8 cellular contexts compared by ENCODE assay signal in genomic region chr2:187566712-187567111, GRCh38.
"Had no signal": no experiment of that assay in that cellular context is flagged by ENCODE, and none has a peak within 500 bp of the region (broad histone marks: within the 10 kb centered on the region; RNA-seq: fewer than 3 reads in every experiment).

No MANE protein-coding gene starts in this region.

- H3K4me1 ChIP-seq: adrenal gland had no signal

- H3K4me3 ChIP-seq: adrenal gland, thoracic aorta had no signal

- H3K27ac ChIP-seq: adrenal gland, thoracic aorta had no signal

- DNase-seq: activated naive CD4-positive, alpha-beta T cell treated with anti-CD3 and anti-CD28 coated beads, Interleukin-2, amount 50 U/mL, for 16 hours; adrenal gland; dermis blood vessel endothelial cell; glutamatergic neuron; left colon; stimulated activated CD4-positive, alpha-beta T cell treated with anti-CD3 and anti-CD28 coated beads, Interleukin-4, amount 100 ng/mL, for 24 hours; stimulated activated naive CD8-positive, alpha-beta T cell treated with anti-CD3 and anti-CD28 coated beads, Interleukin-15, amount 100 ng/mL, for 72 hours had no signal

- H3K36me3 ChIP-seq: adrenal gland, thoracic aorta had no signal

- H3K9me3 ChIP-seq: adrenal gland, thoracic aorta had no signal

- H3K27me3 ChIP-seq: adrenal gland had no signal

- ATAC-seq: left colon; stimulated activated naive CD8-positive, alpha-beta T cell treated with anti-CD3 and anti-CD28 coated beads, Interleukin-15, amount 100 ng/mL, for 72 hours had no signal
